In genomic region chr1:150363426-150364230, GRCh38 we compare ENCODE assay signal across 8 cellular contexts. TPM values are rescaled to one million over a fixed set of nuclear protein-coding genes. Genes with fewer than 3 reads are reported as not detected.
DNase-seq lines count a peak whose midpoint lies in the region; ATAC-seq and TF ChIP-seq lines count a peak whose summit lies in the region.

Gene RPRD2, plus strand, starts transcription at chr1:150364147. Its CDS starts 568 bp downstream, at chr1:150364715.

- DNase-seq in AG08395 (ENCODE audit: low spot score) (peak; percentile 99), NCI-H226 (peak; percentile 98), WTC11 (ENCODE audit: low spot score) (peak; percentile 99), cardiac fibroblast (ENCODE audit: low read depth in 2 of 2) (peak; percentile 100), iPS-NIHi7 (ENCODE audit: extremely low spot score) (peak; percentile 99), smooth muscle cell (lab: John Stamatoyannopoulos, UW; ENCODE audit: unreplicated experiment) (peak; percentile 97)

- H3K9ac ChIP-seq in smooth muscle cell (ENCODE audit: low read depth) = peak within 1 kb of the TSS; percentile 88

- H3K27me3 ChIP-seq in smooth muscle cell (ENCODE audit: low read depth) = no peaks in the 10 kb centered on the region

- no peak for TF ChIP-seq CTCF in WTC11 (IDR thresholded peaks at IDR 0.05)
- TF ChIP-seq CTCF in cardiac fibroblast (IDR thresholded peaks at IDR 0.05; ENCODE audit: low read depth, low read length) = no peak
- TF ChIP-seq CTCF in smooth muscle cell (IDR thresholded peaks at IDR 0.05; ENCODE audit: borderline replicate concordance, insufficient read depth, poor library complexity, severe bottlenecking) = no peak

- H3K4me3 ChIP-seq in cardiac fibroblast (replicated peaks in 1 of 2; ENCODE audit: low read depth in 2 of 2, low read length in 2 of 2) (peak within 1 kb of the TSS; percentile 71 to 75), smooth muscle cell (peak within 1 kb of the TSS; percentile 83)

- no peaks in the 10 kb centered on the region for H3K36me3 ChIP-seq in smooth muscle cell (ENCODE audit: low read depth)

- peaks cover 11% of the 10 kb centered on the region for H3K36me3 Mint-ChIP-seq in WTC11

- CTCF ChIA-PET in WTC11 (lab: Charles Lee) = interaction anchor here (0.6 to 1.1 kb wide), 4 partner anchors 11 to 169 kb away, joined by 3 to 5 read pairs (median 4); partner anchors contain the start of gene CA14

- peak within 1 kb of the TSS; percentile 99 for H3K27ac Mint-ChIP-seq in WTC11

- no peaks in the 10 kb centered on the region for H3F3A ChIP-seq in smooth muscle cell (ENCODE audit: low read depth)

- whole genome bisulfite sequencing in smooth muscle cell (ENCODE audit: low lambda C conversion rate) = 4% methylated on average over 36 of the region's 36 CpGs

- H3K4me3 Mint-ChIP-seq in WTC11 = peak within 1 kb of the TSS; percentile 99

- peaks cover 18% of the 10 kb centered on the region for H4K20me1 ChIP-seq in smooth muscle cell (ENCODE audit: low read depth)

- H3K9me3 Mint-ChIP-seq in WTC11 = no peaks in the 10 kb centered on the region

- ATAC-seq in GM18909 (IDR thresholded peaks at IDR 0.05; ENCODE audit: poor library complexity, unreplicated experiment) = peak; percentile 85
- peak; percentile 88 for ATAC-seq in HG03175 (IDR thresholded peaks at IDR 0.05; ENCODE audit: unreplicated experiment)
- ATAC-seq in WTC11 = peak; percentile 97

- peaks cover 4% of the 10 kb centered on the region; the same call in 1 of the 2 replicates for H3K27me3 Mint-ChIP-seq in WTC11 (ENCODE audit: low read depth)

- POLR2A ChIA-PET in WTC11 (lab: Charles Lee) = interaction anchor here (0.6 to 1.6 kb wide), 18 partner anchors 47 to 1033 kb away, joined by 3 to 12 read pairs (median 3); partner anchors contain the start of genes ADAMTSL4, C1orf54, CA14 and CIART

- H3K4me2 ChIP-seq in smooth muscle cell = peak within 1 kb of the TSS; percentile 87

- H2AFZ ChIP-seq in smooth muscle cell (ENCODE audit: low read depth) = peak within 1 kb of the TSS; percentile 87

- no peaks in the 10 kb centered on the region for H3K9me3 ChIP-seq in smooth muscle cell (replicated peaks; ENCODE audit: low read depth)

- H3K27ac ChIP-seq in smooth muscle cell (ENCODE audit: low read depth) = peak within 1 kb of the TSS; percentile 81

- H3K4me1 Mint-ChIP-seq in WTC11 = peaks cover 27% of the 10 kb centered on the region

- peaks cover 37% of the 10 kb centered on the region for H3K79me2 ChIP-seq in smooth muscle cell (ENCODE audit: low read depth)

- H3K4me1 ChIP-seq in smooth muscle cell (ENCODE audit: low read depth) = peaks cover 19% of the 10 kb centered on the region

TF ChIP-seq in WTC11, 78 proteins besides CTCF, POLR2A, EP300 and RAD21 (continues in another document):
- TF ChIP-seq NFYB (CRISPR knock-in tag; conservative IDR thresholded peaks at IDR 0.05; ENCODE audit: low read depth) = no peak; the same call in 1 of the 2 replicates
- TF ChIP-seq HMGA2 (CRISPR knock-in tag; IDR thresholded peaks at IDR 0.05) = 0 out of 2 replicates have a peak, but pooled peaks have one; percentile 11
- TF ChIP-seq ETV6 (CRISPR knock-in tag; IDR thresholded peaks at IDR 0.05) = peak; percentile 10
- no peak for TF ChIP-seq ZBTB21 (CRISPR knock-in tag; IDR thresholded peaks at IDR 0.05; ENCODE audit: borderline replicate concordance)
- TF ChIP-seq TEAD4 (CRISPR knock-in tag; IDR thresholded peaks at IDR 0.05) = no peak
- TF ChIP-seq FOXJ3 (CRISPR knock-in tag; IDR thresholded peaks at IDR 0.05; ENCODE audit: borderline replicate concordance) = no peak
- no peak for TF ChIP-seq NR3C1 (CRISPR knock-in tag; conservative IDR thresholded peaks at IDR 0.05; ENCODE audit: low read depth)
- TF ChIP-seq TCF7 (CRISPR knock-in tag; IDR thresholded peaks at IDR 0.05; ENCODE audit: low read depth) = no peak
- no peak for TF ChIP-seq ZNF425 (CRISPR knock-in tag; conservative IDR thresholded peaks at IDR 0.05)
- TF ChIP-seq, protein P1, sequence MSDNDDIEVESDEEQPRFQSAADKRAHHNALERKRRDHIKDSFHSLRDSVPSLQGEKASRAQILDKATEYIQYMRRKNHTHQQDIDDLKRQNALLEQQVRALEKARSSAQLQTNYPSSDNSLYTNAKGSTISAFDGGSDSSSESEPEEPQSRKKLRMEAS (CRISPR knock-in tag; IDR thresholded peaks at IDR 0.05) = peak; percentile 72
- TF ChIP-seq ARID4B (CRISPR knock-in tag; IDR thresholded peaks at IDR 0.05; ENCODE audit: borderline replicate concordance) = no peak
- TF ChIP-seq GTF2I (CRISPR knock-in tag; conservative IDR thresholded peaks at IDR 0.05) = no peak
- TF ChIP-seq, protein P2, sequence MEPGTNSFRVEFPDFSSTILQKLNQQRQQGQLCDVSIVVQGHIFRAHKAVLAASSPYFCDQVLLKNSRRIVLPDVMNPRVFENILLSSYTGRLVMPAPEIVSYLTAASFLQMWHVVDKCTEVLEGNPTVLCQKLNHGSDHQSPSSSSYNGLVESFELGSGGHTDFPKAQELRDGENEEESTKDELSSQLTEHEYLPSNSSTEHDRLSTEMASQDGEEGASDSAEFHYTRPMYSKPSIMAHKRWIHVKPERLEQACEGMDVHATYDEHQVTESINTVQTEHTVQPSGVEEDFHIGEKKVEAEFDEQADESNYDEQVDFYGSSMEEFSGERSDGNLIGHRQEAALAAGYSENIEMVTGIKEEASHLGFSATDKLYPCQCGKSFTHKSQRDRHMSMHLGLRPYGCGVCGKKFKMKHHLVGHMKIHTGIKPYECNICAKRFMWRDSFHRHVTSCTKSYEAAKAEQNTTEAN (CRISPR knock-in tag; IDR thresholded peaks at IDR 0.05) = no peak
- TF ChIP-seq ELF4 (CRISPR knock-in tag; IDR thresholded peaks at IDR 0.05; ENCODE audit: low read depth) = no peak
- no peak for TF ChIP-seq ZNF423 (CRISPR knock-in tag; IDR thresholded peaks at IDR 0.05)
- TF ChIP-seq CBFB (CRISPR knock-in tag; IDR thresholded peaks at IDR 0.05; ENCODE audit: low read depth) = no peak
- TF ChIP-seq, protein P3, sequence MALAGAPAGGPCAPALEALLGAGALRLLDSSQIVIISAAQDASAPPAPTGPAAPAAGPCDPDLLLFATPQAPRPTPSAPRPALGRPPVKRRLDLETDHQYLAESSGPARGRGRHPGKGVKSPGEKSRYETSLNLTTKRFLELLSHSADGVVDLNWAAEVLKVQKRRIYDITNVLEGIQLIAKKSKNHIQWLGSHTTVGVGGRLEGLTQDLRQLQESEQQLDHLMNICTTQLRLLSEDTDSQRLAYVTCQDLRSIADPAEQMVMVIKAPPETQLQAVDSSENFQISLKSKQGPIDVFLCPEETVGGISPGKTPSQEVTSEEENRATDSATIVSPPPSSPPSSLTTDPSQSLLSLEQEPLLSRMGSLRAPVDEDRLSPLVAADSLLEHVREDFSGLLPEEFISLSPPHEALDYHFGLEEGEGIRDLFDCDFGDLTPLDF (CRISPR knock-in tag; IDR thresholded peaks at IDR 0.05) = no peak
- no peak for TF ChIP-seq ZNF121 (CRISPR knock-in tag; IDR thresholded peaks at IDR 0.05)
- TF ChIP-seq IRF2 (CRISPR knock-in tag; IDR thresholded peaks at IDR 0.05; ENCODE audit: borderline replicate concordance, low read depth) = no peak
- no peak for TF ChIP-seq NR1H2 (CRISPR knock-in tag; IDR thresholded peaks at IDR 0.05)

RNA-seq across cellular contexts. Expression of gene RPRD2, which starts in this region (rescaled TPM):
- total RNA-seq in WTC11 (2021) = 25.4 to 26.4 TPM (median 26.1 TPM) in 3 replicates
- 15.4 and 17.1 TPM in 2 replicates for total RNA-seq in smooth muscle cell
- polyA plus RNA-seq in smooth muscle cell = 14.2 and 15.8 TPM in 2 replicates

Comparison
In these comparisons a context has a peak if more than half of its experiments do, and no peak if none do; other contexts are left out.
1. Peak in every context shown above with its lines: DNase-seq, ATAC-seq, H3K4me3 ChIP-seq and H3K27ac ChIP-seq.